ENCODE assay signal across 17 cellular contexts in genomic region chr7:30222519-30223213, GRCh38.
"Had no signal": no experiment of that assay in that cellular context is flagged by ENCODE, and none has a peak within 500 bp of the region (broad histone marks: within the 10 kb centered on the region; RNA-seq: fewer than 3 reads in every experiment).

No MANE protein-coding gene starts in this region.

- ATAC-seq: activated T-cell treated with anti-CD3 and anti-CD28 coated beads, Interleukin-2, amount 50 U/mL, for 4 hours; left lobe of liver; stimulated activated memory B cell treated with anti-CD40 and anti-IgM and Interleukin-4, amounts not matched to agents 10 μg/mL and 1 μg/mL and 100 μg/mL, for 72 hours; T-helper 17 cell had no signal

- DNase-seq: activated B cell treated with CpG ODN at 0.5 μM for 24 hours; activated gamma-delta T cell; activated T-cell treated with anti-CD3 and anti-CD28 coated beads, Interleukin-2, amount 50 U/mL, for 4 hours; endodermal cell; erythroblast; mammary epithelial cell; naive B cell; sigmoid colon; spleen; T-helper 17 cell; thyroid gland had no signal

- H3K36me3 ChIP-seq: sigmoid colon, spleen, thyroid gland had no signal

- H3K4me1 Mint-ChIP-seq: central memory CD8-positive, alpha-beta T cell; T-helper 17 cell had no signal

- H3K9me3 ChIP-seq: thyroid gland had no signal

- H3K27me3 Mint-ChIP-seq: activated B cell treated with CpG ODN at 0.5 μM for 24 hours; central memory CD8-positive, alpha-beta T cell; naive B cell; stimulated activated memory B cell treated with anti-CD40 and anti-IgM and Interleukin-4, amounts not matched to agents 10 μg/mL and 1 μg/mL and 100 μg/mL, for 72 hours had no signal

- H3K4me3 Mint-ChIP-seq: activated B cell treated with CpG ODN at 0.5 μM for 24 hours; activated T-cell treated with anti-CD3 and anti-CD28 coated beads, Interleukin-2, amount 50 U/mL, for 4 hours; brain; central memory CD8-positive, alpha-beta T cell; endodermal cell; naive B cell; stimulated activated memory B cell treated with anti-CD40 and anti-IgM and Interleukin-4, amounts not matched to agents 10 μg/mL and 1 μg/mL and 100 μg/mL, for 72 hours; T-helper 17 cell had no signal

- H3K4me3 ChIP-seq: sigmoid colon, spleen, thyroid gland had no signal

- H3K27ac Mint-ChIP-seq: activated B cell treated with CpG ODN at 0.5 μM for 24 hours; activated naive CD4-positive, alpha-beta T cell treated with anti-CD3 and anti-CD28 coated beads, Interleukin-2, amount 50 U/mL, for 72 hours; endodermal cell; stimulated activated memory B cell treated with anti-CD40 and anti-IgM and Interleukin-4, amounts not matched to agents 10 μg/mL and 1 μg/mL and 100 μg/mL, for 72 hours; T-helper 17 cell had no signal

- H3K9me3 Mint-ChIP-seq: central memory CD8-positive, alpha-beta T cell had no signal

- H3K27ac ChIP-seq: parathyroid adenoma, sigmoid colon, spleen, thyroid gland had no signal

- H3K36me3 Mint-ChIP-seq: brain had no signal

- H3K27me3 ChIP-seq: sigmoid colon, spleen, thyroid gland had no signal
